23 cellular contexts compared by ENCODE assay signal in the genomic region with DNA sequence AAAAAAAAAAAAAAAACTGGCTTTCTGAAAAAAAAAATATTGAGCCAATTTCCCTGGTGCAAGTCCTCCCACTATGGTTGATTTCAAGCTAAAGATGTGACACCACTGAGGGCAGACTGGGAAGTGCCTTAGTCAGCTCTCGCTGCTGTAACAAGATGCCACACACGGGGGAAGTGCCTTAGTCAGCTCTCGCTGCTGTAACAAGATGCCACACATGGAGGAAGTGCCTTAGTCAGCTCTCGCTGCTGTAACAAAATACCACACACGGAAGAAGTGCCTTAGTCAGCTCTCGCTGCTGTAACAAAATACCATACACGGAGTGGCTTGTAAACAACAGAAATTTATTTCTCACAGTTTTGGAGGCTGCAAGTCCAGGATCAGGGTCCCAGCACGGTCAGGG. TPM values are rescaled to one million over a fixed set of nuclear protein-coding genes. Genes with fewer than 3 reads are reported as not detected.
"Had no signal": no experiment of that assay in that cellular context is flagged by ENCODE, and none has a peak within 500 bp of the region (broad histone marks: within the 10 kb centered on the region; RNA-seq: fewer than 3 reads in every experiment).

No MANE protein-coding gene starts in this region.

- H3K9me3 ChIP-seq: left ventricle myocardium inferior, lower lobe of right lung, pancreas, suprapubic skin, thyroid gland, upper lobe of left lung, vagina had no signal

- H3K4me3 ChIP-seq: hepatocyte, left ventricle myocardium inferior, lower lobe of right lung, pancreas, suprapubic skin, thyroid gland, upper lobe of left lung, vagina had no signal

- ATAC-seq: left cardiac atrium; lower lobe of right lung; natural killer cell treated with Interleukin-12 subunit alpha and Interleukin-12 subunit beta and Interleukin-15 and Interleukin-18, amount 100 ng/mL, for 72 hours; pancreas; right cardiac atrium; stimulated activated effector memory CD8-positive, alpha-beta T cell treated with anti-CD3 and anti-CD28 coated beads, Interleukin-12 subunit alpha, Interleukin-12 subunit beta, amount 100 ng/mL, for 72 hours; stimulated activated naive CD8-positive, alpha-beta T cell treated with anti-CD3 and anti-CD28 coated beads, Interleukin-15, Interleukin-2, amounts not matched to agents 100 U/mL and 50 U/mL, for 24 hours had no signal

- H2AFZ ChIP-seq: hepatocyte had no signal

- H3K79me2 ChIP-seq: hepatocyte had no signal

- H3K4me2 ChIP-seq: hepatocyte had no signal

- DNase-seq: effector CD4-positive, alpha-beta T cell; endodermal cell; erythroblast; foreskin melanocyte; kidney; left cardiac atrium; left ventricle myocardium inferior; lower lobe of right lung; occipital lobe; pancreas; right cardiac atrium; stimulated activated CD4-positive, alpha-beta T cell treated with anti-CD3 and anti-CD28 coated beads, Interleukin-4, amount 100 ng/mL, for 1 hour; stimulated activated CD8-positive, alpha-beta memory T cell treated with anti-CD3 and anti-CD28 coated beads, Interleukin-4, amount 100 ng/mL, for 48 hours; stimulated activated naive CD8-positive, alpha-beta T cell treated with anti-CD3 and anti-CD28 coated beads, Interleukin-15, Interleukin-2, amounts not matched to agents 100 U/mL and 50 U/mL, for 24 hours; thyroid gland; upper lobe of left lung had no signal

- H3K36me3 ChIP-seq: left ventricle myocardium inferior, lower lobe of right lung, pancreas, suprapubic skin, thyroid gland, vagina had no signal

- H3K27me3 ChIP-seq: thyroid gland, vagina had no signal

- FAIRE-seq: endothelial cell of umbilical vein, kidney, pancreas had no signal

- H3K4me1 ChIP-seq: lower lobe of right lung, pancreas had no signal

- H3K27ac ChIP-seq: hepatocyte, left ventricle myocardium inferior, lower lobe of right lung, pancreas, suprapubic skin, thyroid gland, upper lobe of left lung, vagina had no signal

RNA-seq across cellular contexts. Expression of a gene that starts 23.4 kb away (rescaled TPM):
- total RNA-seq: endodermal cell; natural killer cell treated with Interleukin-12 subunit alpha and Interleukin-12 subunit beta and Interleukin-15 and Interleukin-18, amount 100 ng/mL, for 72 hours; progenitor cell of endocrine pancreas had no signal
